1 cellular context compared by ENCODE assay signal in genomic region chr5:59275537-59276276, GRCh38.
TF ChIP-seq lines count a peak whose summit lies in the region.

No MANE protein-coding gene starts in this region.

TF ChIP-seq in HepG2, 621 proteins besides CTCF, POLR2A, EP300 and RAD21 (continued from another document):
- TF ChIP-seq, protein P1, sequence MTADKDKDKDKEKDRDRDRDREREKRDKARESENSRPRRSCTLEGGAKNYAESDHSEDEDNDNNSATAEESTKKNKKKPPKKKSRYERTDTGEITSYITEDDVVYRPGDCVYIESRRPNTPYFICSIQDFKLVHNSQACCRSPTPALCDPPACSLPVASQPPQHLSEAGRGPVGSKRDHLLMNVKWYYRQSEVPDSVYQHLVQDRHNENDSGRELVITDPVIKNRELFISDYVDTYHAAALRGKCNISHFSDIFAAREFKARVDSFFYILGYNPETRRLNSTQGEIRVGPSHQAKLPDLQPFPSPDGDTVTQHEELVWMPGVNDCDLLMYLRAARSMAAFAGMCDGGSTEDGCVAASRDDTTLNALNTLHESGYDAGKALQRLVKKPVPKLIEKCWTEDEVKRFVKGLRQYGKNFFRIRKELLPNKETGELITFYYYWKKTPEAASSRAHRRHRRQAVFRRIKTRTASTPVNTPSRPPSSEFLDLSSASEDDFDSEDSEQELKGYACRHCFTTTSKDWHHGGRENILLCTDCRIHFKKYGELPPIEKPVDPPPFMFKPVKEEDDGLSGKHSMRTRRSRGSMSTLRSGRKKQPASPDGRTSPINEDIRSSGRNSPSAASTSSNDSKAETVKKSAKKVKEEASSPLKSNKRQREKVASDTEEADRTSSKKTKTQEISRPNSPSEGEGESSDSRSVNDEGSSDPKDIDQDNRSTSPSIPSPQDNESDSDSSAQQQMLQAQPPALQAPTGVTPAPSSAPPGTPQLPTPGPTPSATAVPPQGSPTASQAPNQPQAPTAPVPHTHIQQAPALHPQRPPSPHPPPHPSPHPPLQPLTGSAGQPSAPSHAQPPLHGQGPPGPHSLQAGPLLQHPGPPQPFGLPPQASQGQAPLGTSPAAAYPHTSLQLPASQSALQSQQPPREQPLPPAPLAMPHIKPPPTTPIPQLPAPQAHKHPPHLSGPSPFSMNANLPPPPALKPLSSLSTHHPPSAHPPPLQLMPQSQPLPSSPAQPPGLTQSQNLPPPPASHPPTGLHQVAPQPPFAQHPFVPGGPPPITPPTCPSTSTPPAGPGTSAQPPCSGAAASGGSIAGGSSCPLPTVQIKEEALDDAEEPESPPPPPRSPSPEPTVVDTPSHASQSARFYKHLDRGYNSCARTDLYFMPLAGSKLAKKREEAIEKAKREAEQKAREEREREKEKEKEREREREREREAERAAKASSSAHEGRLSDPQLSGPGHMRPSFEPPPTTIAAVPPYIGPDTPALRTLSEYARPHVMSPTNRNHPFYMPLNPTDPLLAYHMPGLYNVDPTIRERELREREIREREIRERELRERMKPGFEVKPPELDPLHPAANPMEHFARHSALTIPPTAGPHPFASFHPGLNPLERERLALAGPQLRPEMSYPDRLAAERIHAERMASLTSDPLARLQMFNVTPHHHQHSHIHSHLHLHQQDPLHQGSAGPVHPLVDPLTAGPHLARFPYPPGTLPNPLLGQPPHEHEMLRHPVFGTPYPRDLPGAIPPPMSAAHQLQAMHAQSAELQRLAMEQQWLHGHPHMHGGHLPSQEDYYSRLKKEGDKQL (CRISPR knock-in tag; IDR thresholded peaks at IDR 0.05; ENCODE audit: low read depth), result no peak
- TF ChIP-seq ZHX1 (CRISPR knock-in tag; IDR thresholded peaks at IDR 0.05; ENCODE audit: low read depth) (no peak), IRF9 (CRISPR knock-in tag; IDR thresholded peaks at IDR 0.05; ENCODE audit: borderline replicate concordance) (no peak), MTERF4 (CRISPR knock-in tag; IDR thresholded peaks at IDR 0.05) (no peak)
